ENCODE assay signal across 8 cellular contexts in genomic region chr13:44141725-44142539, GRCh38.
DNase-seq lines count a peak whose midpoint lies in the region; FAIRE-seq and TF ChIP-seq lines count a peak whose summit lies in the region.

No MANE protein-coding gene starts in this region.

- H4K5ac ChIP-seq in H9 (ENCODE audit: insufficient read length, low read depth, low read length) = peak overlapping the region; percentile 74

- DNase-seq in G401 (ENCODE audit: low spot score) (peak; percentile 96), H9 (peak; percentile 98), M059J (ENCODE audit: low read depth) (peak; percentile 91), SHP77 treated with DMSO at 0.1 percent for 48 hours (lab: John Stamatoyannopoulos, UW) (peak; percentile 95), frontal cortex (ENCODE audit: low spot score in 2 of 2) (peak; percentile 94 to 99), neuronal stem cell (ENCODE audit: low spot score) (peak; percentile 96), substantia nigra (lab: John Stamatoyannopoulos, UW) (peak; percentile 87 to 99 (median 96))
- peak; percentile 95 for DNase-seq in activated naive CD4-positive, alpha-beta T cell treated with Interleukin-2 at 50 U/mL for 16 hours

- in situ Hi-C loops in G401 (cut with HindIII; ENCODE audit: low sequenced_read_pairs) = no loop called here

- no peak overlapping the region for H2BK5ac ChIP-seq in H9 (ENCODE audit: insufficient read length, low read length)
- H2BK5ac ChIP-seq in neuronal stem cell (ENCODE audit: low read length) = no peak overlapping the region

- H3K4me1 Mint-ChIP-seq in H9 = peaks cover 21 to 25% of the 10 kb centered on the region in 2 experiments

- H3T11ph ChIP-seq in H9 (ENCODE audit: low read length) = no peak overlapping the region

- no peak overlapping the region for H2BK12ac ChIP-seq in H9 (ENCODE audit: insufficient read length, low read depth, low read length)
- no peak overlapping the region for H2BK12ac ChIP-seq in neuronal stem cell (ENCODE audit: low read length)

- H3K27me3 ChIP-seq in H9 (ENCODE audit: insufficient read depth, low read length) (no peaks in the 10 kb centered on the region), neuronal stem cell (ENCODE audit: control insufficient read depth in 3 of 3, insufficient read depth in 3 of 3, low read depth in 1 of 3, low read length in 3 of 3) (no peaks in the 10 kb centered on the region)

- H3K27ac Mint-ChIP-seq in H9 = peak overlapping the region; percentile 94 to 98 (median 96)

- H2BK15ac ChIP-seq in H9 (ENCODE audit: low read depth, low read length) (no peak overlapping the region), neuronal stem cell (ENCODE audit: low read length) (no peak overlapping the region)

- no peak overlapping the region for H3K56ac ChIP-seq in H9 (ENCODE audit: insufficient read length, low read depth, low read length)

- H2BK120ac ChIP-seq in H9 (ENCODE audit: low read depth, low read length, poor library complexity, severe bottlenecking) (no peak overlapping the region), neuronal stem cell (ENCODE audit: low read depth, low read length) (no peak overlapping the region)

- peak overlapping the region; percentile 89 to 93 for H3K4me3 Mint-ChIP-seq in H9

- H3K36me3 Mint-ChIP-seq in H9 (ENCODE audit: insufficient read depth in 1 of 3, low read depth in 3 of 3) = no peaks in the 10 kb centered on the region

- H3K23ac ChIP-seq in H9 (ENCODE audit: insufficient read length, low read depth, low read length) (no peak overlapping the region), neuronal stem cell (ENCODE audit: low read depth, low read length, poor library complexity) (peak overlapping the region; percentile 82)

- H3K4me1 ChIP-seq in H9 (ENCODE audit: insufficient read depth, low read length) = no peaks in the 10 kb centered on the region
- H3K4me1 ChIP-seq in neuronal stem cell (ENCODE audit: control insufficient read depth in 2 of 2, insufficient read depth in 1 of 2, low read depth in 1 of 2, low read length in 2 of 2) = peaks cover 4 to 8% of the 10 kb centered on the region in 2 donors

- H3K9me3 Mint-ChIP-seq in H9 = no peaks in the 10 kb centered on the region

- H4K20me1 ChIP-seq in H9 (ENCODE audit: control insufficient read depth, insufficient read depth, insufficient read length) = no peaks in the 10 kb centered on the region

- FAIRE-seq in frontal cortex (lab: Jason Lieb, UNC) = no peak

- H3K23me2 ChIP-seq in H9 (ENCODE audit: insufficient read length, low read depth, low read length, poor library complexity, severe bottlenecking) = peaks cover 10% of the 10 kb centered on the region

- H3K79me2 ChIP-seq in H9 (ENCODE audit: insufficient read depth, low read length) = no peaks in the 10 kb centered on the region

- WGBS in H9 (ENCODE audit: extremely low coverage, insufficient read length, low lambda C conversion rate) = no CpG with 5 or more reads among the region's 84 CpGs
- whole genome bisulfite sequencing in neuronal stem cell (ENCODE audit: extremely low coverage in 2 of 2, insufficient read length in 2 of 2, insufficient replicate concordance in 1 of 2), 2 donors = no CpG with 5 or more reads among the region's 84 CpGs

- peaks cover 6% of the 10 kb centered on the region for H3K27me3 Mint-ChIP-seq in H9 (ENCODE audit: low read depth)

- TF ChIP-seq CTCF in H9 (conservative IDR thresholded peaks at IDR 0.05) = 0 out of 3 replicates have a peak, but pooled peaks have one; percentile 13

- no peak overlapping the region; the same call in 1 of the 2 replicates for H3K4ac ChIP-seq in H9 (ENCODE audit: low read depth, low read length)
- H3K4ac ChIP-seq in neuronal stem cell (ENCODE audit: low read length) = no peak overlapping the region

- H3K14ac ChIP-seq in H9 (ENCODE audit: insufficient read depth, low read length) (peak overlapping the region; percentile 96), neuronal stem cell (ENCODE audit: low read length) (no peak overlapping the region)

- no peak overlapping the region for H4K91ac ChIP-seq in H9 (ENCODE audit: insufficient read length, low read depth, low read length)
- H4K91ac ChIP-seq in neuronal stem cell (ENCODE audit: low read depth, low read length, poor library complexity) = no peak overlapping the region

- H3K18ac ChIP-seq in H9 (ENCODE audit: insufficient read length, low read depth, low read length) (peak overlapping the region; percentile 90), neuronal stem cell (ENCODE audit: low read length) (peak overlapping the region; percentile 94)

- no peaks in the 10 kb centered on the region for H3K79me1 ChIP-seq in H9 (ENCODE audit: insufficient read depth, low read depth, low read length, poor library complexity, severe bottlenecking)
- no peaks in the 10 kb centered on the region for H3K79me1 ChIP-seq in neuronal stem cell (ENCODE audit: low read depth, low read length)

- H2AK5ac ChIP-seq in H9 (ENCODE audit: insufficient read length, low read length) (no peak overlapping the region), neuronal stem cell (ENCODE audit: low read depth, low read length) (peak overlapping the region; percentile 24)

- H3K36me3 ChIP-seq in neuronal stem cell (replicated peaks in 1 of 2; ENCODE audit: control insufficient read depth in 2 of 2, insufficient read depth in 2 of 2, low read length in 2 of 2) = no peaks in the 10 kb centered on the region

- H4K8ac ChIP-seq in H9 (replicated peaks; ENCODE audit: insufficient read length, low read depth, low read length) (no peak overlapping the region), neuronal stem cell (ENCODE audit: low read depth, low read length) (no peak overlapping the region)

- H3K27ac ChIP-seq in H9 (ENCODE audit: insufficient read length, low read depth, low read length) (peak overlapping the region; percentile 22), neuronal stem cell (replicated peaks; ENCODE audit: low read length) (peak overlapping the region; percentile 91), substantia nigra (ENCODE audit: low read depth, low read length, poor library complexity, severe bottlenecking) (peak overlapping the region; percentile 95)

- no peak overlapping the region for H2BK20ac ChIP-seq in H9 (ENCODE audit: low read depth, low read length, poor library complexity, severe bottlenecking)

- H3K9me3 ChIP-seq in H9 (ENCODE audit: control insufficient read depth, low read depth, low read length) (no peaks in the 10 kb centered on the region), neuronal stem cell (replicated peaks in 1 of 2; ENCODE audit: control insufficient read depth in 2 of 2, insufficient read depth in 1 of 2, low read depth in 1 of 2, low read length in 2 of 2) (no peaks in the 10 kb centered on the region)

- peak overlapping the region; percentile 81 to 86 for H3K4me3 ChIP-seq in neuronal stem cell (ENCODE audit: low read length in 2 of 2)

- H3K4me2 ChIP-seq in H9 (ENCODE audit: insufficient read depth, insufficient read length, low read length) (peak overlapping the region; percentile 98), neuronal stem cell (ENCODE audit: insufficient read depth, low read length, poor library complexity, severe bottlenecking) (peak overlapping the region; percentile 57)

- peak overlapping the region; percentile 100 for H2AFZ ChIP-seq in H9 (ENCODE audit: low read length)
- peak overlapping the region; percentile 98 for H2AFZ ChIP-seq in neuronal stem cell (ENCODE audit: low read length)

- H3K9ac ChIP-seq in H9 (ENCODE audit: extremely low read depth, insufficient read length, low read length) (peak overlapping the region; percentile 99), neuronal stem cell (ENCODE audit: low read depth, low read length, poor library complexity) (peak overlapping the region; percentile 84)

Comparison
In these comparisons a context has a peak if more than half of its experiments do, and no peak if none do; other contexts are left out.
1. Peak in every context shown above with its lines: DNase-seq, H3K4me3 ChIP-seq and H3K27ac ChIP-seq.
2. H3K27ac ChIP-seq: peak in every context shown above with its lines; median percentile 95 in substantia nigra; 91 in neuronal stem cell; 22 in H9.